In genomic region chr18:57913686-57914085, GRCh38 we compare ENCODE assay signal across 28 cellular contexts.
"Had no signal": no experiment of that assay in that cellular context is flagged by ENCODE, and none has a peak within 500 bp of the region (broad histone marks: within the 10 kb centered on the region; RNA-seq: fewer than 3 reads in every experiment).

No MANE protein-coding gene starts in this region.

- H2AFZ ChIP-seq: hepatocyte had no signal

- DNase-seq: colonic mucosa; effector CD8-positive, alpha-beta T cell; endodermal cell; foreskin fibroblast; gastrocnemius medialis; heart left ventricle; left cardiac atrium; left lung; mesendoderm; midbrain; naive thymus-derived CD4-positive, alpha-beta T cell; ovary; posterior cingulate gyrus; psoas muscle; right cardiac atrium; sigmoid colon; stimulated activated CD4-positive, alpha-beta T cell treated with anti-CD3 and anti-CD28 coated beads, Interleukin-2, amount 100 ng/mL, for 24 hours; stimulated activated CD4-positive, alpha-beta T cell treated with anti-CD3 and anti-CD28 coated beads, Interleukin-4, amount 100 ng/mL, for 24 hours; stimulated activated naive CD4-positive, alpha-beta T cell treated with Interleukin-2 at 50 U/mL for 16 hours; stomach; thyroid gland had no signal

- H3K79me2 ChIP-seq: hepatocyte had no signal

- H3K27ac Mint-ChIP-seq: dendritic cell treated with granulocyte-macrophage colony-stimulating factor and Interleukin-4, amounts not matched to agents 40 ng/mL and 50 ng/mL, for 4 days; endodermal cell; naive thymus-derived CD4-positive, alpha-beta T cell; nephron; stimulated activated effector memory CD8-positive, alpha-beta T cell treated with anti-CD3 and anti-CD28 coated beads, Interleukin-12 subunit alpha, Interleukin-12 subunit beta, amount 100 ng/mL, for 72 hours; type B pancreatic cell had no signal

- H3K27ac ChIP-seq: colonic mucosa, epithelial cell of prostate, gastrocnemius medialis, heart left ventricle, hepatocyte, left lung, ovary, psoas muscle, sigmoid colon, stomach, thyroid gland had no signal

- H3K36me3 Mint-ChIP-seq: naive thymus-derived CD4-positive, alpha-beta T cell; stimulated activated effector memory CD8-positive, alpha-beta T cell treated with anti-CD3 and anti-CD28 coated beads, Interleukin-12 subunit alpha, Interleukin-12 subunit beta, amount 100 ng/mL, for 72 hours; type B pancreatic cell had no signal

- H3K27me3 ChIP-seq: colonic mucosa, gastrocnemius medialis, heart left ventricle, hepatocyte, left lung, ovary, sigmoid colon, stomach, thyroid gland had no signal

- H3K4me3 Mint-ChIP-seq: dendritic cell treated with granulocyte-macrophage colony-stimulating factor and Interleukin-4, amounts not matched to agents 40 ng/mL and 50 ng/mL, for 4 days; endodermal cell; naive thymus-derived CD4-positive, alpha-beta T cell; nephron; stimulated activated effector memory CD8-positive, alpha-beta T cell treated with anti-CD3 and anti-CD28 coated beads, Interleukin-12 subunit alpha, Interleukin-12 subunit beta, amount 100 ng/mL, for 72 hours; type B pancreatic cell had no signal

- H3K4me3 ChIP-seq: colonic mucosa, gastrocnemius medialis, heart left ventricle, hepatocyte, left lung, ovary, psoas muscle, sigmoid colon, stomach, thyroid gland had no signal

- H3K9me3 Mint-ChIP-seq: endodermal cell; nephron; stimulated activated effector memory CD8-positive, alpha-beta T cell treated with anti-CD3 and anti-CD28 coated beads, Interleukin-12 subunit alpha, Interleukin-12 subunit beta, amount 100 ng/mL, for 72 hours; type B pancreatic cell had no signal

- H3K9me3 ChIP-seq: colonic mucosa, gastrocnemius medialis, heart left ventricle, left lung, ovary, psoas muscle, sigmoid colon, stomach, thyroid gland had no signal

- H3K4me1 ChIP-seq: gastrocnemius medialis, psoas muscle, thyroid gland had no signal

- H3K36me3 ChIP-seq: colonic mucosa, gastrocnemius medialis, heart left ventricle, left lung, ovary, sigmoid colon, stomach, thyroid gland had no signal

- ATAC-seq: esophagus mucosa; gastrocnemius medialis; heart left ventricle; left cardiac atrium; left lung; naive thymus-derived CD4-positive, alpha-beta T cell; psoas muscle; right cardiac atrium; stimulated activated effector memory CD8-positive, alpha-beta T cell treated with anti-CD3 and anti-CD28 coated beads, Interleukin-12 subunit alpha, Interleukin-12 subunit beta, amount 100 ng/mL, for 72 hours had no signal

- H3K4me2 ChIP-seq: hepatocyte had no signal
